8 cellular contexts compared by ENCODE assay signal in the genomic region with DNA sequence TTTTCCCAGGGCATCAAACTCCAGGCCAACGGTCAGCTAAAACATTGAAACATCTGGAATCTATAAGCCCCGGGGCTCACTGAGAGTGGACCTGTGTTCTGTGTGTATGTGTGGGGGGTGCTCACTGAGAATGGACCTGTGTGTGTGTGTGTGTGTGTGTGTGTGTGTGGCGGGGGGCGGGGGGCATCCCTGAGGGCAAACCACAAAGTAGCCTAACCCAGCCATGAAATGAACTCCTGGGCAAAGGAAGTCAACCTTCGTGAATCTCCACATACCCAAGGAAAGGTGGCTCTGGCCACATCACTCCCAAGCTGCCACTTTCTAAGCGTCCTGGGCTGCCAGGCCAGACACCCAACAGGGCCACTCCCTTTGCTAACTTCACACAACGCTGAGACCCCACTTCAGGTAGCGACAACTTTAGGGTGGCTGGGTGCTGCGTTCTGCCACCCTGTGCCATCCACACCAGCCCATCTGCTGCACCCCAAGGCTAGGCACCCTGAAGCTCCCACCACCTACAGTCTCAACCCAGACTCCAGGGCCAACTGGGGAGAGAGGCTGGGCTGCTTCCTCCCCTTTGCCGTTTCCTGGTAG. TPM values are rescaled to one million over a fixed set of nuclear protein-coding genes. Genes with fewer than 3 reads are reported as not detected.
A peak's percentile ranks its signal among the peaks of the same experiment; 100 is the strongest.
DNase-seq lines count a peak whose midpoint lies in the region; ATAC-seq and TF ChIP-seq lines count a peak whose summit lies in the region.

No MANE protein-coding gene starts in this region.

- H3K9me3 ChIP-seq in Loucy (ENCODE audit: insufficient read depth, low read depth, low read length), result no peaks in the 10 kb centered on the region
- H3K9me3 ChIP-seq in naive thymus-derived CD4-positive, alpha-beta T cell (ENCODE audit: control insufficient read depth in 2 of 3, low read length in 3 of 3), result no peaks in the 10 kb centered on the region

- H3K27me3 ChIP-seq in Loucy (ENCODE audit: insufficient read depth, low read length, poor library complexity, severe bottlenecking), result no peaks in the 10 kb centered on the region
- peaks cover 0 to 13% of the 10 kb centered on the region in 2 donors for H3K27me3 ChIP-seq in naive thymus-derived CD4-positive, alpha-beta T cell (ENCODE audit: control insufficient read depth in 2 of 2, insufficient read depth in 2 of 2, low read length in 2 of 2)

- no peak for ATAC-seq in naive thymus-derived CD4-positive, alpha-beta T cell
- ATAC-seq in HG03460 (IDR thresholded peaks at IDR 0.05; ENCODE audit: unreplicated experiment) (no peak), HG03442 (IDR thresholded peaks at IDR 0.05; ENCODE audit: unreplicated experiment) (no peak), HG03196 (IDR thresholded peaks at IDR 0.05; ENCODE audit: unreplicated experiment) (no peak)

- H3K4me1 Mint-ChIP-seq in naive thymus-derived CD4-positive, alpha-beta T cell, result peaks cover 9 to 32% (median 21%) of the 10 kb centered on the region in 7 donors

- no peaks in the 10 kb centered on the region for H3K9me3 Mint-ChIP-seq in naive thymus-derived CD4-positive, alpha-beta T cell

- peak overlapping the region; percentile 90 for H3K4me2 ChIP-seq in Loucy (ENCODE audit: low read depth, low read length, poor library complexity, severe bottlenecking)

- no peaks in the 10 kb centered on the region for H3K36me3 ChIP-seq in Loucy (ENCODE audit: insufficient read depth, low read length)
- peaks cover 0 to 8% (median 0%) of the 10 kb centered on the region in 3 experiments for H3K36me3 ChIP-seq in naive thymus-derived CD4-positive, alpha-beta T cell (ENCODE audit: control insufficient read depth in 2 of 3, insufficient read depth in 3 of 3, low read length in 3 of 3)

- H3F3A ChIP-seq in Loucy (ENCODE audit: low read depth), result no peaks in the 10 kb centered on the region

- H3K9me2 ChIP-seq in Loucy (replicated peaks; ENCODE audit: low read depth, low read length), result no peaks in the 10 kb centered on the region

- intact Hi-C loops in naive thymus-derived CD4-positive, alpha-beta T cell (cut with micrococcal nuclease), result loop anchor here (1.0 to 5.0 kb wide), 6 partner anchors 8 to 1664 kb away; partner anchors contain the start of genes ARHGDIA (in 2 of the 2), PCYT2 (in 2 of the 2), ALYREF (in 1 of the 2) and ANAPC11 (in 1 of the 2)

- DNase-seq in AG09309 (ENCODE audit: low read depth) (no peak), Kasumi-1 (lab: John Stamatoyannopoulos, UW) (no peak)
- no peak for DNase-seq in naive thymus-derived CD4-positive, alpha-beta T cell

- peaks cover 14% of the 10 kb centered on the region for H4K20me1 ChIP-seq in Loucy (ENCODE audit: insufficient read depth, low read length, poor library complexity, severe bottlenecking)

- peak overlapping the region; percentile 55 for H3K27ac ChIP-seq in cingulate gyrus (ENCODE audit: low read depth, low read length)
- peak overlapping the region; percentile 71 for H3K27ac ChIP-seq in naive thymus-derived CD4-positive, alpha-beta T cell (ENCODE audit: low read depth, low read length)

- CTCF ChIA-PET in naive thymus-derived CD4-positive, alpha-beta T cell (lab: Charles Lee), result interaction anchor here (0.6 to 1.2 kb wide), 2 partner anchors 9 to 295 kb away, joined by 4 read pairs; no protein-coding TSS in a partner anchor

- H3K4me3 ChIP-seq in AG09309 (ENCODE audit: control insufficient read depth, low read depth, low read length) (peak overlapping the region; percentile 78), Loucy (ENCODE audit: low read length, poor library complexity, severe bottlenecking) (peak overlapping the region; percentile 93)
- H3K4me3 ChIP-seq in naive thymus-derived CD4-positive, alpha-beta T cell (ENCODE audit: low read length), result peak overlapping the region; percentile 58

- H3K27me3 Mint-ChIP-seq in naive thymus-derived CD4-positive, alpha-beta T cell, result peaks cover 0 to 9% (median 0%) of the 10 kb centered on the region in 5 donors

- peak overlapping the region; percentile 77 to 91 (median 84) for H3K4me3 Mint-ChIP-seq in naive thymus-derived CD4-positive, alpha-beta T cell

- H3K9ac ChIP-seq in Loucy (ENCODE audit: low read depth, low read length, poor library complexity, severe bottlenecking), result peak overlapping the region; percentile 82

- peaks cover 0 to 3% (median 0%) of the 10 kb centered on the region in 5 donors for H3K36me3 Mint-ChIP-seq in naive thymus-derived CD4-positive, alpha-beta T cell

- TF ChIP-seq CTCF in AG09309 (IDR thresholded peaks at IDR 0.05; ENCODE audit: control insufficient read depth, insufficient read depth, low read depth, low read length, missing control alignments), result no peak
- no peak for TF ChIP-seq CTCF in Loucy (conservative IDR thresholded peaks at IDR 0.05; ENCODE audit: low read length)

- H3K4me1 ChIP-seq in Loucy (ENCODE audit: insufficient read depth, low read length, poor library complexity, severe bottlenecking), result peaks cover 22% of the 10 kb centered on the region
- H3K4me1 ChIP-seq in naive thymus-derived CD4-positive, alpha-beta T cell (ENCODE audit: control insufficient read depth in 2 of 2, insufficient read depth in 2 of 2, low read length in 2 of 2), result peaks cover 10 to 31% of the 10 kb centered on the region in 2 donors

- H3K27ac Mint-ChIP-seq in naive thymus-derived CD4-positive, alpha-beta T cell, result peak overlapping the region; percentile 69 to 95 (median 88)

- H2AFZ ChIP-seq in Loucy (ENCODE audit: low read length), result no peak overlapping the region; the same call in 1 of the 2 replicates

- POLR2A ChIA-PET in naive thymus-derived CD4-positive, alpha-beta T cell (lab: Charles Lee), result interaction anchor here (0.9 to 3.3 kb wide), 10 partner anchors 9 to 97 kb away, joined by 3 to 23 read pairs (median 5); partner anchors contain the start of genes CENPX and LRRC45

- H3K79me2 ChIP-seq in Loucy (ENCODE audit: insufficient read depth, low read length), result peaks cover 44% of the 10 kb centered on the region

RNA-seq across cellular contexts. Expression of gene MAFG, which starts 1.6 kb away (rescaled TPM):
- 10 to 100 TPM; 12.9 to 28.1 (median 18.1) TPM for total RNA-seq in naive thymus-derived CD4-positive, alpha-beta T cell
- polyA plus RNA-seq in naive thymus-derived CD4-positive, alpha-beta T cell, result 1 to 10 TPM; 2.4 to 2.6 TPM

RNA-seq across cellular contexts. Expression of gene SIRT7, which starts 8.0 kb away (rescaled TPM):
- total RNA-seq in naive thymus-derived CD4-positive, alpha-beta T cell, result 10 to 100 TPM; 56.0 to 81.4 (median 69.7) TPM
- 10 to 100 TPM; 21.6 to 38.7 TPM for polyA plus RNA-seq in naive thymus-derived CD4-positive, alpha-beta T cell

RNA-seq across cellular contexts. Expression of gene PYCR1, which starts 11.1 kb away (rescaled TPM):
- total RNA-seq in naive thymus-derived CD4-positive, alpha-beta T cell, result 10 to 100 TPM in 1 of 5 experiments, 1 to 10 TPM in 4; 1.8 to 31.1 (median 2.3) TPM
- polyA plus RNA-seq in naive thymus-derived CD4-positive, alpha-beta T cell, result 1 to 10 TPM; 4.2 to 4.5 TPM

RNA-seq across cellular contexts. Expression of gene PCYT2, which starts 14.8 kb away (rescaled TPM):
- total RNA-seq in naive thymus-derived CD4-positive, alpha-beta T cell, result 10 to 100 TPM; 17.5 to 43.6 (median 35.2) TPM
- 10 to 100 TPM; 22.4 to 27.0 TPM for polyA plus RNA-seq in naive thymus-derived CD4-positive, alpha-beta T cell

RNA-seq across cellular contexts. Expression of gene MYADML2, which starts 21.1 kb away (rescaled TPM):
- total RNA-seq in naive thymus-derived CD4-positive, alpha-beta T cell, result not detected
- not detected for polyA plus RNA-seq in naive thymus-derived CD4-positive, alpha-beta T cell
